28 cellular contexts compared by ENCODE assay signal in the genomic region with DNA sequence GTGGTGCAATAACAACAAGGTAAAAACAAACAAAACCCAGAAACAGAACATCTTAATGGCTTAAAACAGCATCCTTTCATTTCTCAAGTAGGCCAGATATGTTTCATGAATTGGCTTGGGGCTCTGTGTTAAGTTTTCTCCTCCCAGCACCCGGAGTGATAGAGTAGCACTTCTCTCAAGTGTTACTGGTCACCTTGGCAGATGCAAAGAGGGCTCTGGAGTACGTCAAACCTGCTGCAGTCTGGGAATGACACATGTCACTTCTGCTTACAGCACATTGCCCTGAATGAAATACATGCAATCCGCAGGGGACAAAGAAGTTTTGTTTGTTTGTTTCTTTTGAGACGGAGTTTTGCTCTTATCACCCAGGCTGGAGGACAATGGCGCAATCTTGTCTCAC.
"Had no signal": no experiment of that assay in that cellular context is flagged by ENCODE, and none has a peak within 500 bp of the region (broad histone marks: within the 10 kb centered on the region; RNA-seq: fewer than 3 reads in every experiment).

No MANE protein-coding gene starts in this region.

- DNase-seq: activated B cell treated with CpG ODN at 0.5 μM for 24 hours; activated CD4-positive, alpha-beta memory T cell treated with anti-CD3 and anti-CD28 coated beads, Interleukin-2, amount 10 ng/mL, durations not matched to agents 7 days and 5 days; activated CD4-positive, alpha-beta T cell treated with anti-CD3 and anti-CD28 coated beads for 4 hours; activated CD4-positive, CD25-positive, alpha-beta regulatory T cell treated with anti-CD3 and anti-CD28 coated beads, Interleukin-2, amount 50 U/mL, for 72 hours; activated CD8-positive, alpha-beta memory T cell treated with anti-CD3 and anti-CD28 coated beads for 24 hours; activated CD8-positive, alpha-beta memory T cell treated with anti-CD3 and anti-CD28 coated beads, Interleukin-2, amount 10 ng/mL, durations not matched to agents 7 days and 5 days; activated CD8-positive, alpha-beta memory T cell treated with anti-CD3 and anti-CD28 coated beads, Interleukin-2, amount 50 U/mL, for 48 hours; activated effector memory CD4-positive, alpha-beta T cell treated with Interleukin-2 at 50 U/mL for 16 hours; activated naive CD4-positive, alpha-beta T cell treated with anti-CD3 and anti-CD28 coated beads, Interleukin-2, amount 10 ng/mL, durations not matched to agents 7 days and 5 days; activated naive CD8-positive, alpha-beta T cell treated with anti-CD3 and anti-CD28 coated beads, Interleukin-2, amount 50 U/mL, for 24 hours; activated T-cell treated with anti-CD3 and anti-CD28 coated beads, Interleukin-2, amount 50 U/mL, for 48 hours; anterior cingulate cortex; central memory CD4-positive, alpha-beta T cell; NCI-H1092 treated with DMSO at 0.1 percent for 48 hours; NCI-H1417; NCI-H146; NCI-H187; NCI-H2081; NCI-H345; NCI-H524 treated with DMSO at 0.1 percent for 48 hours; SIG-M5; SW 1271; T-helper 1 cell; T-helper 2 cell; T-helper 9 cell had no signal

- ATAC-seq: activated CD8-positive, alpha-beta memory T cell treated with anti-CD3 and anti-CD28 coated beads, Interleukin-2, amount 10 ng/mL, durations not matched to agents 7 days and 5 days; activated naive CD8-positive, alpha-beta T cell treated with anti-CD3 and anti-CD28 coated beads, Interleukin-2, amount 50 U/mL, for 24 hours; Panc1 had no signal

- FAIRE-seq: bronchial epithelial cell had no signal

- H3K27ac ChIP-seq: VCaP had no signal
